ENCODE assay signal across 1 cellular context in genomic region chr12:96487634-96488033, GRCh38.
TF ChIP-seq lines count a peak whose summit lies in the region.

No MANE protein-coding gene starts in this region.

TF ChIP-seq in IMR-90, 13 proteins besides CTCF, POLR2A, EP300 and RAD21:
- no peak for TF ChIP-seq MAFK (IDR thresholded peaks at IDR 0.05; ENCODE audit: low read depth, low read length)
- no peak for TF ChIP-seq ELK1 (IDR thresholded peaks at IDR 0.05; ENCODE audit: borderline replicate concordance, low read depth, low read length)
- TF ChIP-seq RFX5 (IDR thresholded peaks at IDR 0.05; ENCODE audit: low read depth, low read length), result no peak
- TF ChIP-seq NFE2L2 (IDR thresholded peaks at IDR 0.05; ENCODE audit: low read depth, low read length), result no peak
- no peak for TF ChIP-seq SMC3 (IDR thresholded peaks at IDR 0.05; ENCODE audit: low read depth, low read length)
- no peak for TF ChIP-seq MXI1 (IDR thresholded peaks at IDR 0.05; ENCODE audit: borderline replicate concordance, low read depth, low read length)
- no peak for TF ChIP-seq MAZ (IDR thresholded peaks at IDR 0.05; ENCODE audit: borderline replicate concordance, low read depth, low read length)
TF ChIP-seq in IMR-90: peak in this region for 0.
